In genomic region chr2:67446504-67446911, GRCh38 we compare ENCODE assay signal across 11 cellular contexts. TPM values are rescaled to one million over a fixed set of nuclear protein-coding genes. Genes with fewer than 3 reads are reported as not detected.
DNase-seq lines count a peak whose midpoint lies in the region; ATAC-seq and TF ChIP-seq lines count a peak whose summit lies in the region.
"Had no signal": no experiment of that assay in that cellular context is flagged by ENCODE, and none has a peak within 500 bp of the region (broad histone marks: within the 10 kb centered on the region; RNA-seq: fewer than 3 reads in every experiment).

No MANE protein-coding gene starts in this region.

- H3K4me3 ChIP-seq in body of pancreas = no peak overlapping the region
- H3K4me3 ChIP-seq in mucosa of descending colon = no peak overlapping the region

- 14 to 26% methylated on average over 2 of the region's 2 CpGs for WGBS in body of pancreas, 2 donors

- no peaks in the 10 kb centered on the region for H3K36me3 ChIP-seq in body of pancreas (replicated peaks in 1 of 2; ENCODE audit: insufficient read depth in 1 of 2, low read depth in 2 of 2)
- H3K36me3 ChIP-seq in mucosa of descending colon (ENCODE audit: low read depth) = no peaks in the 10 kb centered on the region

- H3K27ac ChIP-seq in body of pancreas = peak overlapping the region in 2 of 4 donors; percentile 2 to 27

- no peak for TF ChIP-seq POLR2A in body of pancreas (IDR thresholded peaks at IDR 0.05)

- DNase-seq in EH (ENCODE audit: low read depth) (peak; percentile 69), NCI-H2081 (lab: John Stamatoyannopoulos, UW) (peak; percentile 42 to 79), body of pancreas (peak in 3 of 4 donors; percentile 10 to 38 (median 24)), mucosa of descending colon (no peak), AG08396 (ENCODE audit: low spot score) (no peak), medulla oblongata (ENCODE audit: extremely low spot score) (no peak), amygdala (lab: John Stamatoyannopoulos, UW) (no peak)
- DNase-seq: aorta; CD8-positive, alpha-beta T cell had no signal

- no peaks in the 10 kb centered on the region for H3K27me3 ChIP-seq in body of pancreas

- TF ChIP-seq CTCF in body of pancreas (IDR thresholded peaks at IDR 0.05) (no peak), mucosa of descending colon (IDR thresholded peaks at IDR 0.05) (no peak)

- H3K4me1 ChIP-seq in body of pancreas (peaks cover 20% of the 10 kb centered on the region), mucosa of descending colon (ENCODE audit: low read depth) (no peaks in the 10 kb centered on the region)

- peak; percentile 89 for ATAC-seq in body of pancreas
- peak; percentile 80 for ATAC-seq in mucosa of descending colon
- no peak for ATAC-seq in HG03025 (IDR thresholded peaks at IDR 0.05; ENCODE audit: low FRiP score, unreplicated experiment)
- ATAC-seq: CD8-positive, alpha-beta T cell; stimulated activated effector memory CD8-positive, alpha-beta T cell treated with anti-CD3 and anti-CD28 coated beads, Interleukin-12 subunit alpha, Interleukin-12 subunit beta, amount 100 ng/mL, for 72 hours had no signal

- intact Hi-C loops in body of pancreas (cut with DNase I) = no loop called here
- intact Hi-C loops in mucosa of descending colon (cut with DNase I, micrococcal nuclease) = no loop called here

- H3K9me3 ChIP-seq in body of pancreas = no peaks in the 10 kb centered on the region
- H3K9me3 ChIP-seq in mucosa of descending colon = no peaks in the 10 kb centered on the region

RNA-seq across cellular contexts. Expression of gene ETAA1, which starts 49.4 kb away (rescaled TPM):
- 10 to 100 TPM; 16.3 to 17.5 TPM for total RNA-seq in body of pancreas
- 1 to 10 TPM; 7.4 to 9.1 (median 8.8) TPM for total RNA-seq in mucosa of descending colon

Comparison
In these comparisons a context has a peak if more than half of its experiments do, and no peak if none do; other contexts are left out.
1. DNase-seq: peak in EH (single experiment), NCI-H2081 (2 of 2) and body of pancreas (3 of 4); none in mucosa of descending colon (0 of 3), AG08396 (single experiment), medulla oblongata (single experiment) and amygdala (0 of 56).